In genomic region chr1:223233410-223234163, GRCh38 we compare ENCODE assay signal across 8 cellular contexts.
DNase-seq lines count a peak whose midpoint lies in the region; ATAC-seq, FAIRE-seq and TF ChIP-seq lines count a peak whose summit lies in the region.

No MANE protein-coding gene starts in this region.

- TSS peak; percentile 74 for BruUV-seq in GM12878 (replicated peaks; lab: Mats Ljungman, UMichigan)

- RAD21 ChIA-PET in GM12878 (lab: Charles Lee; ENCODE audit: unreplicated experiment): interaction anchor here (0.8 to 3.2 kb wide), 12 partner anchors 10 to 100 kb away, joined by 3 to 25 read pairs (median 5); partner anchors contain the start of gene TLR5

- H3K27me3 ChIP-seq in ACC112 (ENCODE audit: insufficient read depth, low read length) (no peaks in the 10 kb centered on the region), GM12878 (replicated peaks in 1 of 2; ENCODE audit: control insufficient read depth in 2 of 2, insufficient read depth in 2 of 2, low read length in 1 of 2) (no peaks in the 10 kb centered on the region; a peak in 1 of 4 replicates)

- peak; percentile 72 for DNase-seq in HS-27A (ENCODE audit: low read depth)
- no peak for DNase-seq in GM12878 (ENCODE audit: low read depth, low spot score)
- peak; percentile 86 for DNase-seq in kidney glomerular epithelial cell (lab: John Stamatoyannopoulos, UW)
- no peak for DNase-seq in KBM-7
- DNase-seq in NCI-H2029 treated with DMSO at 0.1 percent for 48 hours (lab: John Stamatoyannopoulos, UW): no peak
- no peak for DNase-seq in ecto neural progenitor cell (ENCODE audit: low spot score)

- no peaks in the 10 kb centered on the region for H4K20me1 ChIP-seq in GM12878 (ENCODE audit: control insufficient read depth, insufficient read depth)

- intact Hi-C loops in GM12878 (cut with micrococcal nuclease; ENCODE audit: unreplicated experiment): loop anchor here (1.0 kb wide), 1 partner anchor 43 kb away; no protein-coding TSS in a partner anchor

- peak overlapping the region; percentile 37 for H2AFZ ChIP-seq in ACC112 (ENCODE audit: low read length, unreplicated experiment)
- no peak overlapping the region for H2AFZ ChIP-seq in GM12878 (ENCODE audit: control insufficient read depth, low read depth, low read length)

- H3K4me3 ChIP-seq in ACC112 (ENCODE audit: low read depth, low read length): no peak overlapping the region
- no peak overlapping the region for H3K4me3 ChIP-seq in GM12878

- H3K36me3 ChIP-seq in ACC112 (ENCODE audit: insufficient read depth, low read length) (no peaks in the 10 kb centered on the region), GM12878 (ENCODE audit: control insufficient read depth in 2 of 2, insufficient read depth in 2 of 2, low read length in 1 of 2) (no peaks in the 10 kb centered on the region)

- no peak for TF ChIP-seq POLR2A in GM12878 (IDR thresholded peaks at IDR 0.05; ENCODE audit: low read depth, low read length)

- H3K4me2 ChIP-seq in GM12878 (ENCODE audit: control insufficient read depth, insufficient read depth): no peak overlapping the region

- ATAC-seq in GM12878: peak; percentile 89
- no peak for ATAC-seq in HG02852 (IDR thresholded peaks at IDR 0.05; ENCODE audit: unreplicated experiment)

- H3K79me2 ChIP-seq in ACC112 (ENCODE audit: control insufficient read depth, insufficient read depth, low read length, unreplicated experiment) (no peaks in the 10 kb centered on the region), GM12878 (ENCODE audit: control insufficient read depth, insufficient read depth, low read length) (no peaks in the 10 kb centered on the region)

- no peaks in the 10 kb centered on the region for H3K9me3 ChIP-seq in GM12878 (replicated peaks; ENCODE audit: control insufficient read depth, insufficient read depth, low read length)

- H3K9ac ChIP-seq in GM12878 (ENCODE audit: control insufficient read depth, insufficient read depth, low read length): no peak overlapping the region

- WGBS in GM12878 (ENCODE audit: insufficient coverage, insufficient replicate concordance, low lambda C conversion rate, missing lambda C conversion rate): 19% methylated on average over 11 of the region's 11 CpGs

- H3K27ac ChIP-seq in ACC112 (ENCODE audit: low read depth, low read length) (peak overlapping the region; percentile 29; the same call in 1 of the 2 replicates), GM12878 (ENCODE audit: control insufficient read depth, insufficient read depth) (no peak overlapping the region)

- H3K4me1 ChIP-seq in ACC112 (ENCODE audit: control insufficient read depth, insufficient read depth, low read length, unreplicated experiment): peaks cover 29% of the 10 kb centered on the region
- H3K4me1 ChIP-seq in GM12878 (ENCODE audit: control insufficient read depth, insufficient read depth, low read length): no peaks in the 10 kb centered on the region

- no peak for TF ChIP-seq RAD21 in GM12878 (IDR thresholded peaks at IDR 0.05; ENCODE audit: insufficient read depth, low read depth, low read length)

- in situ Hi-C loops in GM12878 (cut with MboI): no loop called here
- in situ Hi-C loops in KBM-7 (cut with MboI; ENCODE audit: low pct_unique_long_range_greater_than_20kb, low sequenced_read_pairs): no loop called here

- CTCF ChIA-PET in GM12878 (lab: Yijun Ruan, JAX): interaction anchor here (0.7 to 6.2 kb wide), 8 partner anchors 12 to 104 kb away, joined by 3 to 43 read pairs (median 4); no protein-coding TSS in a partner anchor

- no peak for FAIRE-seq in GM12878 (lab: Jason Lieb, UNC)

- no peak for TF ChIP-seq CTCF in GM12878 (IDR thresholded peaks at IDR 0.05 in 2 of 3, conservative IDR thresholded peaks at IDR 0.05 in 1 of 3; ENCODE audit: control insufficient read depth in 2 of 3, extremely low read depth in 1 of 3, insufficient read depth in 1 of 3, low read depth in 3 of 3, low read length in 3 of 3)

- POLR2A ChIA-PET in GM12878 (lab: Charles Lee): interaction anchor here (1.1 kb wide), 1 partner anchor 7 kb away, joined by 4 read pairs; no protein-coding TSS in a partner anchor

- SMC1A ChIA-PET in GM12878 (lab: Charles Lee; ENCODE audit: uncharacterized antibody, unreplicated experiment): interaction anchor here (0.8 to 2.2 kb wide), 9 partner anchors 10 to 108 kb away, joined by 3 to 11 read pairs (median 4); no protein-coding TSS in a partner anchor

- TF ChIP-seq EP300 in GM12878 (IDR thresholded peaks at IDR 0.05; ENCODE audit: borderline replicate concordance in 1 of 2, control insufficient read depth in 1 of 2, low read depth in 2 of 2, low read length in 2 of 2): 0 out of 4 replicates have a peak, but pooled peaks of 1 of the 2 experiments have one; percentile 16

TF ChIP-seq in GM12878, 131 proteins besides CTCF, POLR2A, EP300 and RAD21 (continues in another document):
- TF ChIP-seq RELB (IDR thresholded peaks at IDR 0.05; ENCODE audit: low read depth) (peak; percentile 67; the same call in 1 of the 2 replicates), CBX5 (IDR thresholded peaks at IDR 0.05; ENCODE audit: low read depth) (no peak), ZNF592 (IDR thresholded peaks at IDR 0.05) (peak; percentile 8; the same call in 1 of the 2 replicates), RELA (IDR thresholded peaks at IDR 0.05; ENCODE audit: borderline replicate concordance, partially characterized antibody) (peak; percentile 45), KAT2A (conservative IDR thresholded peaks at IDR 0.05; ENCODE audit: control insufficient read depth, low read depth, low read length) (no peak), EZH2 (IDR thresholded peaks at IDR 0.05; ENCODE audit: borderline replicate concordance, control insufficient read depth, low read depth, low read length) (no peak), DPF2 (IDR thresholded peaks at IDR 0.05) (peak; percentile 62), NKRF (conservative IDR thresholded peaks at IDR 0.05) (0 out of 2 replicates have a peak, but pooled peaks have one; percentile 29), LARP7 (IDR thresholded peaks at IDR 0.05) (peak; percentile 34; the same call in 1 of the 2 replicates), IKZF2 (IDR thresholded peaks at IDR 0.05) (peak in 1 of 2 experiments; percentile 55; a peak in 2 of 4 replicates)

Comparison
In these comparisons a context has a peak if more than half of its experiments do, and no peak if none do; other contexts are left out.
1. DNase-seq: peak in HS-27A (single experiment) and kidney glomerular epithelial cell (single experiment); none in GM12878 (single experiment), KBM-7 (single experiment), NCI-H2029 treated with DMSO at 0.1 percent for 48 hours (single experiment) and ecto neural progenitor cell (single experiment).